31 cellular contexts compared by ENCODE assay signal in genomic region chr9:4630836-4631235, GRCh38. TPM values are rescaled to one million over a fixed set of nuclear protein-coding genes. Genes with fewer than 3 reads are reported as not detected.
A peak's percentile ranks its signal among the peaks of the same experiment; 100 is the strongest.
DNase-seq lines count a peak whose midpoint lies in the region; ATAC-seq, FAIRE-seq and TF ChIP-seq lines count a peak whose summit lies in the region.
"Had no signal": no experiment of that assay in that cellular context is flagged by ENCODE, and none has a peak within 500 bp of the region (broad histone marks: within the 10 kb centered on the region; RNA-seq: fewer than 3 reads in every experiment).

No MANE protein-coding gene starts in this region.

- H3K4me1 ChIP-seq in endothelial cell of umbilical vein (ENCODE audit: control insufficient read depth, extremely low read depth, insufficient read depth, low read length) (no peaks in the 10 kb centered on the region), right atrium auricular region (no peaks in the 10 kb centered on the region)
- H3K4me1 ChIP-seq: colonic mucosa, esophagus muscularis mucosa, gastrocnemius medialis, prostate gland had no signal

- H3K4me3 ChIP-seq in endothelial cell of umbilical vein (replicated peaks in 1 of 3; ENCODE audit: insufficient read depth in 1 of 3, low read depth in 1 of 3, low read length in 3 of 3) (no peak overlapping the region), right atrium auricular region (no peak overlapping the region)
- H3K4me3 ChIP-seq: colonic mucosa, esophagus muscularis mucosa, gastrocnemius medialis, hepatocyte, prostate gland had no signal

- ATAC-seq in activated T-helper 17 cell treated with anti-CD3 and anti-CD28 coated beads, Interleukin-2, amount 50 U/mL, for 72 hours (replicated peaks): no peak
- ATAC-seq: effector memory CD8-positive, alpha-beta T cell; gastrocnemius medialis; left lobe of liver; Right ventricle myocardium inferior had no signal

- H4K20me1 ChIP-seq in endothelial cell of umbilical vein (replicated peaks; ENCODE audit: control insufficient read depth, extremely low read depth, insufficient read depth, low read length): no peaks in the 10 kb centered on the region

- no peaks in the 10 kb centered on the region for H3K27me3 Mint-ChIP-seq in activated T-helper 17 cell treated with anti-CD3 and anti-CD28 coated beads, Interleukin-2, amount 50 U/mL, for 72 hours
- no peaks in the 10 kb centered on the region for H3K27me3 Mint-ChIP-seq in activated CD4-positive, alpha-beta T cell treated with anti-CD3 and anti-CD28 coated beads, Interleukin-2, amount 10 ng/mL, durations not matched to agents 7 days and 5 days
- H3K27me3 Mint-ChIP-seq: CD4-positive, alpha-beta memory T cell; effector memory CD8-positive, alpha-beta T cell; memory B cell had no signal

- H3K9me3 Mint-ChIP-seq in activated T-helper 17 cell treated with anti-CD3 and anti-CD28 coated beads, Interleukin-2, amount 50 U/mL, for 72 hours: no peaks in the 10 kb centered on the region
- no peaks in the 10 kb centered on the region for H3K9me3 Mint-ChIP-seq in activated CD4-positive, alpha-beta T cell treated with anti-CD3 and anti-CD28 coated beads, Interleukin-2, amount 10 ng/mL, durations not matched to agents 7 days and 5 days
- H3K9me3 Mint-ChIP-seq: CD4-positive, alpha-beta memory T cell; effector memory CD8-positive, alpha-beta T cell; immature natural killer cell; memory B cell; naive B cell had no signal

- peaks cover 3% of the 10 kb centered on the region for H3K4me1 Mint-ChIP-seq in activated T-helper 17 cell treated with anti-CD3 and anti-CD28 coated beads, Interleukin-2, amount 50 U/mL, for 72 hours
- no peaks in the 10 kb centered on the region for H3K4me1 Mint-ChIP-seq in activated CD4-positive, alpha-beta T cell treated with anti-CD3 and anti-CD28 coated beads, Interleukin-2, amount 10 ng/mL, durations not matched to agents 7 days and 5 days
- H3K4me1 Mint-ChIP-seq: immature natural killer cell, memory B cell, naive B cell had no signal

- H3K36me3 Mint-ChIP-seq in activated T-helper 17 cell treated with anti-CD3 and anti-CD28 coated beads, Interleukin-2, amount 50 U/mL, for 72 hours (ENCODE audit: low read depth): no peaks in the 10 kb centered on the region
- no peaks in the 10 kb centered on the region for H3K36me3 Mint-ChIP-seq in activated CD4-positive, alpha-beta T cell treated with anti-CD3 and anti-CD28 coated beads, Interleukin-2, amount 10 ng/mL, durations not matched to agents 7 days and 5 days (ENCODE audit: low read depth)
- H3K36me3 Mint-ChIP-seq: CD4-positive, alpha-beta memory T cell; memory B cell; naive B cell had no signal

- BruUV-seq in endothelial cell of umbilical vein (replicated peaks; lab: Mats Ljungman, UMichigan): no TSS peak

- POLR2A ChIA-PET in endothelial cell of umbilical vein (lab: Charles Lee): no interaction called here
- POLR2A ChIA-PET in activated CD4-positive, alpha-beta T cell treated with anti-CD3 and anti-CD28 coated beads, Interleukin-2, amount 10 ng/mL, durations not matched to agents 7 days and 5 days (lab: Charles Lee): no interaction called here

- intact Hi-C loops in endothelial cell of umbilical vein (cut with micrococcal nuclease): no loop called here

- no peaks in the 10 kb centered on the region for H3K79me2 ChIP-seq in endothelial cell of umbilical vein (ENCODE audit: control insufficient read depth, insufficient read depth, low read length)
- H3K79me2 ChIP-seq: hepatocyte had no signal

- no peak for FAIRE-seq in endothelial cell of umbilical vein (lab: Jason Lieb, UNC)

- TF ChIP-seq CTCF in endothelial cell of umbilical vein (IDR thresholded peaks at IDR 0.05; ENCODE audit: extremely low read depth in 1 of 2, insufficient read depth in 1 of 2, low read depth in 1 of 2, low read length in 2 of 2) (no peak), right atrium auricular region (IDR thresholded peaks at IDR 0.05) (no peak)

- peak overlapping the region; percentile 11 for H2AFZ ChIP-seq in endothelial cell of umbilical vein (ENCODE audit: low read depth, low read length)
- H2AFZ ChIP-seq: hepatocyte had no signal

- H3K9me1 ChIP-seq in endothelial cell of umbilical vein (replicated peaks; ENCODE audit: control insufficient read depth, extremely low read depth, insufficient read depth, low read length): no peaks in the 10 kb centered on the region

- H3K36me3 ChIP-seq in endothelial cell of umbilical vein (ENCODE audit: control insufficient read depth in 2 of 2, extremely low read depth in 1 of 2, insufficient read depth in 2 of 2, low read length in 2 of 2) (no peaks in the 10 kb centered on the region), right atrium auricular region (no peaks in the 10 kb centered on the region)
- H3K36me3 ChIP-seq: colonic mucosa, esophagus muscularis mucosa, gastrocnemius medialis, prostate gland had no signal

- peak overlapping the region; percentile 10 for H3K27ac Mint-ChIP-seq in activated T-helper 17 cell treated with anti-CD3 and anti-CD28 coated beads, Interleukin-2, amount 50 U/mL, for 72 hours
- H3K27ac Mint-ChIP-seq in activated CD4-positive, alpha-beta T cell treated with anti-CD3 and anti-CD28 coated beads, Interleukin-2, amount 10 ng/mL, durations not matched to agents 7 days and 5 days: no peak overlapping the region
- H3K27ac Mint-ChIP-seq: memory B cell had no signal

- no peak for TF ChIP-seq POLR2A in endothelial cell of umbilical vein (IDR thresholded peaks at IDR 0.05; ENCODE audit: low read depth, low read length)

- H3K4me3 Mint-ChIP-seq in activated T-helper 17 cell treated with anti-CD3 and anti-CD28 coated beads, Interleukin-2, amount 50 U/mL, for 72 hours: no peak overlapping the region
- H3K4me3 Mint-ChIP-seq in activated CD4-positive, alpha-beta T cell treated with anti-CD3 and anti-CD28 coated beads, Interleukin-2, amount 10 ng/mL, durations not matched to agents 7 days and 5 days: no peak overlapping the region
- H3K4me3 Mint-ChIP-seq: CD4-positive, alpha-beta memory T cell; effector memory CD8-positive, alpha-beta T cell; immature natural killer cell; memory B cell; naive B cell had no signal

- dilution Hi-C loops in endothelial cell of umbilical vein (cut with MboI; ENCODE audit: extremely low pct_ligation_motif_present, low sequenced_read_pairs): no loop called here

- no peaks in the 10 kb centered on the region for H3K9me3 ChIP-seq in endothelial cell of umbilical vein (replicated peaks; ENCODE audit: control insufficient read depth, insufficient read depth, low read length)
- no peaks in the 10 kb centered on the region for H3K9me3 ChIP-seq in right atrium auricular region
- H3K9me3 ChIP-seq: colonic mucosa, esophagus muscularis mucosa, gastrocnemius medialis, prostate gland had no signal

- H3K27ac ChIP-seq in endothelial cell of umbilical vein (ENCODE audit: insufficient read depth, low read depth, low read length) (no peak overlapping the region), right atrium auricular region (no peak overlapping the region)
- H3K27ac ChIP-seq: 22Rv1, colonic mucosa, esophagus muscularis mucosa, gastrocnemius medialis, hepatocyte, prostate gland had no signal

- no peak overlapping the region for H3K9ac ChIP-seq in endothelial cell of umbilical vein (replicated peaks; ENCODE audit: extremely low read depth, insufficient read depth, low read length)

- CTCF ChIA-PET in endothelial cell of umbilical vein (lab: Charles Lee): no interaction called here
- CTCF ChIA-PET in activated CD4-positive, alpha-beta T cell treated with anti-CD3 and anti-CD28 coated beads, Interleukin-2, amount 10 ng/mL, durations not matched to agents 7 days and 5 days (lab: Charles Lee): no interaction called here

- H3K4me2 ChIP-seq in endothelial cell of umbilical vein (ENCODE audit: insufficient read depth, low read length): no peak overlapping the region
- H3K4me2 ChIP-seq: hepatocyte had no signal

- H3K27me3 ChIP-seq in endothelial cell of umbilical vein (ENCODE audit: control insufficient read depth in 2 of 2, insufficient read depth in 2 of 2, low read length in 2 of 2) (no peaks in the 10 kb centered on the region), right atrium auricular region (no peaks in the 10 kb centered on the region)
- H3K27me3 ChIP-seq: colonic mucosa, esophagus muscularis mucosa, gastrocnemius medialis, hepatocyte had no signal

- DNase-seq in DMS 273 (lab: John Stamatoyannopoulos, UW; ENCODE audit: unreplicated experiment) (peak; percentile 11), DMS 273 treated with DMSO at 0.1 percent for 48 hours (lab: John Stamatoyannopoulos, UW) (no peak), endothelial cell of umbilical vein (ENCODE audit: low read depth, low spot score) (peak; percentile 4), NCI-H748 (lab: John Stamatoyannopoulos, UW; ENCODE audit: unreplicated experiment) (no peak), right atrium auricular region (ENCODE audit: low spot score) (no peak)
- DNase-seq in activated CD4-positive, alpha-beta T cell treated with anti-CD3 and anti-CD28 coated beads, Interleukin-2, amount 10 ng/mL, durations not matched to agents 7 days and 5 days: no peak
- DNase-seq in activated naive CD4-positive, alpha-beta T cell (lab: John Stamatoyannopoulos, UW): no peak
- DNase-seq: activated CD4-positive, alpha-beta T cell treated with anti-CD3 and anti-CD28 coated beads for 48 hours; activated gamma-delta T cell; activated T-cell treated with anti-CD3 and anti-CD28 coated beads, Interleukin-2, amount 50 U/mL, for 1 hour; AML-193; CD4-positive, alpha-beta memory T cell; colonic mucosa; effector memory CD8-positive, alpha-beta T cell; gastrocnemius medialis; HCEC 1CT; immature natural killer cell; KBM-7; MM.1S; naive B cell; NCI-H1436; NCI-H774; OCI-M1 had no signal

RNA-seq across cellular contexts. Expression of gene PLPP6, which starts 31.3 kb away (rescaled TPM):
- 1 to 10 TPM; 2.8 to 3.8 TPM for total RNA-seq in activated T-helper 17 cell treated with anti-CD3 and anti-CD28 coated beads, Interleukin-2, amount 50 U/mL, for 72 hours
- total RNA-seq in endothelial cell of umbilical vein (5.4 and 6.4 TPM in 2 replicates), right atrium auricular region (1 to 10 TPM; 3.9 to 4.1 TPM)
- polyA plus RNA-seq in endothelial cell of umbilical vein: 6.3 and 7.0 TPM in 2 replicates
- polyA plus RNA-seq in endothelial cell of umbilical vein (2011; cell fraction: cytosol; rRNA removed): 4.3 and 4.8 TPM in 2 replicates
- polyA plus RNA-seq in endothelial cell of umbilical vein (2011; cell fraction: nucleus; rRNA removed): 3.3 and 3.8 TPM in 2 replicates
- 4.7 and 7.5 TPM in 2 replicates for polyA plus RNA-seq in endothelial cell of umbilical vein (2012)
- polyA minus RNA-seq in endothelial cell of umbilical vein: 11.6 and 14.5 TPM in 2 replicates
- 4.6 TPM for polyA minus RNA-seq in endothelial cell of umbilical vein (2011; cell fraction: cytosol; rRNA and poly(A)+ RNA removed)
- 6.1 and 7.4 TPM in 2 replicates for polyA minus RNA-seq in endothelial cell of umbilical vein (2011; cell fraction: nucleus; rRNA and poly(A)+ RNA removed)
- total RNA-seq in activated CD4-positive, alpha-beta T cell treated with anti-CD3 and anti-CD28 coated beads, Interleukin-2, amount 10 ng/mL, durations not matched to agents 7 days and 5 days: 10 to 100 TPM in 1 of 2 experiments, 1 to 10 TPM in 1; 9.9 to 10.3 TPM

RNA-seq across cellular contexts. Expression of gene SPATA6L, which starts 35.4 kb away (rescaled TPM):
- 1 to 10 TPM in 1 of 2 donors, under 1 TPM in 1; 0.84 to 1.6 TPM for total RNA-seq in activated T-helper 17 cell treated with anti-CD3 and anti-CD28 coated beads, Interleukin-2, amount 50 U/mL, for 72 hours
- total RNA-seq in endothelial cell of umbilical vein (1.5 and 1.6 TPM in 2 replicates), right atrium auricular region (1 to 10 TPM in 1 of 2 donors, under 1 TPM in 1; 0.15 to 1.3 TPM)
- polyA plus RNA-seq in endothelial cell of umbilical vein: 0.40 and 0.46 TPM in 2 replicates
- 0.57 and 0.63 TPM in 2 replicates for polyA plus RNA-seq in endothelial cell of umbilical vein (2011; cell fraction: cytosol; rRNA removed)
- 2.6 and 2.8 TPM in 2 replicates for polyA plus RNA-seq in endothelial cell of umbilical vein (2011; cell fraction: nucleus; rRNA removed)
- 1.3 and 1.4 TPM in 2 replicates for polyA plus RNA-seq in endothelial cell of umbilical vein (2012)
- 1.4 and 3.7 TPM in 2 replicates for polyA minus RNA-seq in endothelial cell of umbilical vein
- not detected for polyA minus RNA-seq in endothelial cell of umbilical vein (2011; cell fraction: cytosol; rRNA and poly(A)+ RNA removed)
- polyA minus RNA-seq in endothelial cell of umbilical vein (2011; cell fraction: nucleus; rRNA and poly(A)+ RNA removed): 3.1 and 4.2 TPM in 2 replicates
- total RNA-seq in activated CD4-positive, alpha-beta T cell treated with anti-CD3 and anti-CD28 coated beads, Interleukin-2, amount 10 ng/mL, durations not matched to agents 7 days and 5 days: under 1 TPM; 0.40 to 0.42 TPM
- polyA plus RNA-seq: CD4-positive, alpha-beta memory T cell had no signal

RNA-seq across cellular contexts. Expression of gene CDC37L1, which starts 48.5 kb away (rescaled TPM):
- 10 to 100 TPM in 1 of 2 donors, 1 to 10 TPM in 1; 9.3 to 11.0 TPM for total RNA-seq in activated T-helper 17 cell treated with anti-CD3 and anti-CD28 coated beads, Interleukin-2, amount 50 U/mL, for 72 hours
- 6.8 and 8.9 TPM in 2 replicates for total RNA-seq in endothelial cell of umbilical vein
- polyA plus RNA-seq in endothelial cell of umbilical vein: 1.8 and 2.6 TPM in 2 replicates
- polyA plus RNA-seq in endothelial cell of umbilical vein (2011; cell fraction: cytosol; rRNA removed): 3.2 and 3.7 TPM in 2 replicates
- polyA plus RNA-seq in endothelial cell of umbilical vein (2011; cell fraction: nucleus; rRNA removed): 3.7 and 4.4 TPM in 2 replicates
- 7.4 and 7.8 TPM in 2 replicates for polyA plus RNA-seq in endothelial cell of umbilical vein (2012)
- polyA minus RNA-seq in endothelial cell of umbilical vein: 4.3 and 4.6 TPM in 2 replicates
- 3.7 TPM for polyA minus RNA-seq in endothelial cell of umbilical vein (2011; cell fraction: cytosol; rRNA and poly(A)+ RNA removed)
- 5.9 and 6.1 TPM in 2 replicates for polyA minus RNA-seq in endothelial cell of umbilical vein (2011; cell fraction: nucleus; rRNA and poly(A)+ RNA removed)
- total RNA-seq in right atrium auricular region: 10 to 100 TPM; 44.9 to 53.4 TPM
- 10 to 100 TPM in 1 of 2 experiments, 1 to 10 TPM in 1; 9.2 to 10.7 TPM for total RNA-seq in activated CD4-positive, alpha-beta T cell treated with anti-CD3 and anti-CD28 coated beads, Interleukin-2, amount 10 ng/mL, durations not matched to agents 7 days and 5 days

Comparison
In these comparisons a context has a peak if more than half of its experiments do, and no peak if none do; other contexts are left out.
1. DNase-seq: peak in DMS 273 (single experiment) and endothelial cell of umbilical vein (single experiment); none in DMS 273 treated with DMSO at 0.1 percent for 48 hours (single experiment), NCI-H748 (single experiment), right atrium auricular region (single experiment), activated CD4-positive, alpha-beta T cell treated with anti-CD3 and anti-CD28 coated beads, Interleukin-2, amount 10 ng/mL, durations not matched to agents 7 days and 5 days (single experiment) and activated naive CD4-positive, alpha-beta T cell (0 of 4).